Comparison of ENCODE assay signal across 9 cellular contexts in genomic region chr21:36478207-36478701, GRCh38. TPM values are rescaled to one million over a fixed set of nuclear protein-coding genes. Genes with fewer than 3 reads are reported as not detected.
A peak's percentile ranks its signal among the peaks of the same experiment; 100 is the strongest.
DNase-seq lines count a peak whose midpoint lies in the region; ATAC-seq and TF ChIP-seq lines count a peak whose summit lies in the region.
"Had no signal": no experiment of that assay in that cellular context is flagged by ENCODE, and none has a peak within 500 bp of the region (broad histone marks: within the 10 kb centered on the region; RNA-seq: fewer than 3 reads in every experiment).

No MANE protein-coding gene starts in this region.

- CTCF ChIA-PET in activated naive CD4-positive, alpha-beta T cell treated with anti-CD3 and anti-CD28 coated beads for 36 hours (lab: Charles Lee), result no interaction called here
- CTCF ChIA-PET in activated naive CD4-positive, alpha-beta T cell treated with anti-CD3 and anti-CD28 coated beads, Interleukin-2, amount 10 ng/mL, durations not matched to agents 7 days and 5 days (lab: Charles Lee), result interaction anchor here (1.2 kb wide), 1 partner anchor 26 kb away, joined by 3 read pairs; no protein-coding TSS in a partner anchor

- H3K9me3 Mint-ChIP-seq in activated naive CD4-positive, alpha-beta T cell treated with anti-CD3 and anti-CD28 coated beads for 36 hours, result no peaks in the 10 kb centered on the region
- no peaks in the 10 kb centered on the region for H3K9me3 Mint-ChIP-seq in activated naive CD4-positive, alpha-beta T cell treated with anti-CD3 and anti-CD28 coated beads, Interleukin-2, amount 10 ng/mL, durations not matched to agents 7 days and 5 days

- no peaks in the 10 kb centered on the region for H3K27me3 ChIP-seq in dorsolateral prefrontal cortex

- no peaks in the 10 kb centered on the region for H3K4me1 Mint-ChIP-seq in activated naive CD4-positive, alpha-beta T cell treated with anti-CD3 and anti-CD28 coated beads for 36 hours (ENCODE audit: low read depth)
- H3K4me1 Mint-ChIP-seq in activated naive CD4-positive, alpha-beta T cell treated with anti-CD3 and anti-CD28 coated beads, Interleukin-2, amount 10 ng/mL, durations not matched to agents 7 days and 5 days, result no peaks in the 10 kb centered on the region

- no peak overlapping the region for H3K4me3 ChIP-seq in dorsolateral prefrontal cortex

- H3K27me3 Mint-ChIP-seq in activated naive CD4-positive, alpha-beta T cell treated with anti-CD3 and anti-CD28 coated beads for 36 hours (ENCODE audit: low read depth), result no peaks in the 10 kb centered on the region
- peaks cover under 1% of the 10 kb centered on the region for H3K27me3 Mint-ChIP-seq in activated naive CD4-positive, alpha-beta T cell treated with anti-CD3 and anti-CD28 coated beads, Interleukin-2, amount 10 ng/mL, durations not matched to agents 7 days and 5 days

- DNase-seq in activated naive CD4-positive, alpha-beta T cell treated with anti-CD3 and anti-CD28 coated beads for 36 hours, result peak; percentile 12
- DNase-seq in activated naive CD4-positive, alpha-beta T cell treated with anti-CD3 and anti-CD28 coated beads, Interleukin-2, amount 10 ng/mL, durations not matched to agents 7 days and 5 days, result no peak
- peak; percentile 87 for DNase-seq in RPMI7951 (ENCODE audit: low read depth)
- DNase-seq in fibroblast of the conjunctiva (ENCODE audit: low read depth), result peak; percentile 9
- peak in 2 of 3 donors; percentile 8 to 44 for DNase-seq in stimulated activated CD4-positive, alpha-beta T cell treated with anti-CD3 and anti-CD28 coated beads, TNF-alpha, amount 100 ng/mL, for 48 hours (ENCODE audit: low read depth in 3 of 3)
- DNase-seq in dorsolateral prefrontal cortex, result no peak
- no peak for DNase-seq in HuH-7.5 (ENCODE audit: low spot score)

- no peak overlapping the region for H3K27ac Mint-ChIP-seq in activated naive CD4-positive, alpha-beta T cell treated with anti-CD3 and anti-CD28 coated beads for 36 hours
- no peak overlapping the region for H3K27ac Mint-ChIP-seq in activated naive CD4-positive, alpha-beta T cell treated with anti-CD3 and anti-CD28 coated beads, Interleukin-2, amount 10 ng/mL, durations not matched to agents 7 days and 5 days

- H3K36me3 Mint-ChIP-seq in activated naive CD4-positive, alpha-beta T cell treated with anti-CD3 and anti-CD28 coated beads for 36 hours (ENCODE audit: low read depth), result no peaks in the 10 kb centered on the region
- no peaks in the 10 kb centered on the region for H3K36me3 Mint-ChIP-seq in activated naive CD4-positive, alpha-beta T cell treated with anti-CD3 and anti-CD28 coated beads, Interleukin-2, amount 10 ng/mL, durations not matched to agents 7 days and 5 days

- no peak overlapping the region for H3K4me3 Mint-ChIP-seq in activated naive CD4-positive, alpha-beta T cell treated with anti-CD3 and anti-CD28 coated beads for 36 hours
- no peak overlapping the region for H3K4me3 Mint-ChIP-seq in activated naive CD4-positive, alpha-beta T cell treated with anti-CD3 and anti-CD28 coated beads, Interleukin-2, amount 10 ng/mL, durations not matched to agents 7 days and 5 days

- ATAC-seq in HG03469 (IDR thresholded peaks at IDR 0.05; ENCODE audit: unreplicated experiment), result no peak

- no peak overlapping the region for H3K27ac ChIP-seq in dorsolateral prefrontal cortex

- TF ChIP-seq CTCF in dorsolateral prefrontal cortex (IDR thresholded peaks at IDR 0.05 in 54 of 56, conservative IDR thresholded peaks at IDR 0.05 in 2 of 56; ENCODE audit: low read depth in 1 of 56, partially characterized antibody in 56 of 56), result no peak

- intact Hi-C loops in activated naive CD4-positive, alpha-beta T cell treated with anti-CD3 and anti-CD28 coated beads for 36 hours (cut with micrococcal nuclease), result no loop called here
- intact Hi-C loops in dorsolateral prefrontal cortex (cut with DNase I), result no loop called here

RNA-seq across cellular contexts. Expression of gene CLDN14, which starts 1.7 kb away (rescaled TPM):
- total RNA-seq in activated naive CD4-positive, alpha-beta T cell treated with anti-CD3 and anti-CD28 coated beads for 36 hours, result not detected
- total RNA-seq in RPMI7951 (2014; rRNA removed; shearing (Covaris generic)), result not detected in 2 replicates
- total RNA-seq in dorsolateral prefrontal cortex, result not detected
- total RNA-seq: mononuclear cell had no signal

Comparison
In these comparisons a context has a peak if more than half of its experiments do, and no peak if none do; other contexts are left out.
1. DNase-seq: peak in activated naive CD4-positive, alpha-beta T cell treated with anti-CD3 and anti-CD28 coated beads for 36 hours (single experiment), RPMI7951 (single experiment), fibroblast of the conjunctiva (single experiment) and stimulated activated CD4-positive, alpha-beta T cell treated with anti-CD3 and anti-CD28 coated beads, TNF-alpha, amount 100 ng/mL, for 48 hours (2 of 3); none in activated naive CD4-positive, alpha-beta T cell treated with anti-CD3 and anti-CD28 coated beads, Interleukin-2, amount 10 ng/mL, durations not matched to agents 7 days and 5 days (single experiment), dorsolateral prefrontal cortex (0 of 10) and HuH-7.5 (single experiment).